ENCODE assay signal across 1 cellular context in genomic region chr3:127112796-127113570, GRCh38.
A peak's percentile ranks its signal among the peaks of the same experiment; 100 is the strongest.
TF ChIP-seq lines count a peak whose summit lies in the region.

No MANE protein-coding gene starts in this region.

TF ChIP-seq in HepG2, 621 proteins besides CTCF, POLR2A, EP300 and RAD21 (continued from another document):
- no peak for TF ChIP-seq ZNF513 (CRISPR knock-in tag; conservative IDR thresholded peaks at IDR 0.05)
- TF ChIP-seq MED8 (CRISPR knock-in tag; IDR thresholded peaks at IDR 0.05; ENCODE audit: insufficient replicate concordance), result no peak
- TF ChIP-seq TBX3 (IDR thresholded peaks at IDR 0.05; ENCODE audit: borderline replicate concordance), result 0 out of 2 replicates have a peak, but pooled peaks have one; percentile 24
- 0 out of 2 replicates have a peak, but pooled peaks have one; percentile 18 for TF ChIP-seq ZMYM4 (CRISPR knock-in tag; IDR thresholded peaks at IDR 0.05)
- TF ChIP-seq ZNF703 (CRISPR knock-in tag; IDR thresholded peaks at IDR 0.05; ENCODE audit: borderline replicate concordance), result peak; percentile 29; the same call in 1 of the 2 replicates
